1 cellular context compared by ENCODE assay signal in the genomic region with DNA sequence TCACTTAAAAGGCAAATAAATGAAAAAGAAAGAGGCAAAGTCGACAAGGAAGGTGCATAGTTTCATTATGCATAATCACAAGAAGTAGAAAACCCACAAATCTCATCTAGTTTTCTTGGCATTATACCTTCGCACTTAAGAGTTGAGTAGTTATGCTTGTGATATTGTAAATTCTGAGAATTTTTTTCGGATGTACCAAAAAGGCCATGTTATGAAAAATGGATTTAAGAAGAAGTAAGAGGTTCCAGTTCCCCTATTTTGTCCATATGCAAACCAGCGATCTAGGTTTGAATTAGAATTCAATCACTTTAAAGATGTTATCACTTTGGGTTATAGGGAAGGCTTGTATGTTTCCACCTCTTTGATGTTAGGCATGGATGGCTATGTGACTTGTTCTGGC.
TF ChIP-seq lines count a peak whose summit lies in the region.

No MANE protein-coding gene starts in this region.

TF ChIP-seq in GM12878, 131 proteins besides CTCF, POLR2A, EP300 and RAD21 (continued from another document and continues in another):
- TF ChIP-seq, protein P1, sequence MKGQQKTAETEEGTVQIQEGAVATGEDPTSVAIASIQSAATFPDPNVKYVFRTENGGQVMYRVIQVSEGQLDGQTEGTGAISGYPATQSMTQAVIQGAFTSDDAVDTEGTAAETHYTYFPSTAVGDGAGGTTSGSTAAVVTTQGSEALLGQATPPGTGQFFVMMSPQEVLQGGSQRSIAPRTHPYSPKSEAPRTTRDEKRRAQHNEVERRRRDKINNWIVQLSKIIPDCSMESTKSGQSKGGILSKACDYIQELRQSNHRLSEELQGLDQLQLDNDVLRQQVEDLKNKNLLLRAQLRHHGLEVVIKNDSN (IDR thresholded peaks at IDR 0.05; ENCODE audit: borderline replicate concordance, extremely low read length, insufficient read depth, low read depth, low read length): no peak
- TF ChIP-seq JUND (IDR thresholded peaks at IDR 0.05; ENCODE audit: low read depth, low read length): no peak
- TF ChIP-seq ZNF687 (IDR thresholded peaks at IDR 0.05): no peak
- no peak for TF ChIP-seq GATAD2B (conservative IDR thresholded peaks at IDR 0.05; ENCODE audit: low read depth)
- peak; percentile 88 for TF ChIP-seq RUNX3 (IDR thresholded peaks at IDR 0.05; ENCODE audit: low read length)
- no peak for TF ChIP-seq MYC (IDR thresholded peaks at IDR 0.05; ENCODE audit: insufficient read depth, insufficient read length, insufficient replicate concordance, low read length, severe bottlenecking)
- TF ChIP-seq NR2C2 (IDR thresholded peaks at IDR 0.05; ENCODE audit: borderline replicate concordance, control insufficient read depth, insufficient read length, low read depth): no peak
- TF ChIP-seq TARDBP (IDR thresholded peaks at IDR 0.05; ENCODE audit: borderline replicate concordance): no peak
- TF ChIP-seq MYB (IDR thresholded peaks at IDR 0.05; ENCODE audit: borderline replicate concordance, low read depth, low read length): no peak
- TF ChIP-seq RFX5 (IDR thresholded peaks at IDR 0.05; ENCODE audit: low read depth, low read length): no peak
- TF ChIP-seq BCL11A (IDR thresholded peaks at IDR 0.05; ENCODE audit: low read depth, low read length): no peak
- no peak for TF ChIP-seq SMAD1 (IDR thresholded peaks at IDR 0.05; ENCODE audit: low read depth, partially characterized antibody)
- TF ChIP-seq, protein P2, sequence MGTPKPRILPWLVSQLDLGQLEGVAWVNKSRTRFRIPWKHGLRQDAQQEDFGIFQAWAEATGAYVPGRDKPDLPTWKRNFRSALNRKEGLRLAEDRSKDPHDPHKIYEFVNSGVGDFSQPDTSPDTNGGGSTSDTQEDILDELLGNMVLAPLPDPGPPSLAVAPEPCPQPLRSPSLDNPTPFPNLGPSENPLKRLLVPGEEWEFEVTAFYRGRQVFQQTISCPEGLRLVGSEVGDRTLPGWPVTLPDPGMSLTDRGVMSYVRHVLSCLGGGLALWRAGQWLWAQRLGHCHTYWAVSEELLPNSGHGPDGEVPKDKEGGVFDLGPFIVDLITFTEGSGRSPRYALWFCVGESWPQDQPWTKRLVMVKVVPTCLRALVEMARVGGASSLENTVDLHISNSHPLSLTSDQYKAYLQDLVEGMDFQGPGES (IDR thresholded peaks at IDR 0.05): no peak
- TF ChIP-seq TCF12 (IDR thresholded peaks at IDR 0.05; ENCODE audit: low read depth, low read length): no peak
- TF ChIP-seq MEF2A (IDR thresholded peaks at IDR 0.05; ENCODE audit: insufficient read depth, low read depth, low read length): no peak
- TF ChIP-seq ZBTB40 (IDR thresholded peaks at IDR 0.05; ENCODE audit: borderline replicate concordance): no peak
- no peak for TF ChIP-seq E2F8 (IDR thresholded peaks at IDR 0.05; ENCODE audit: low read depth, partially characterized antibody)
- TF ChIP-seq RAD51 (IDR thresholded peaks at IDR 0.05): no peak
- TF ChIP-seq CUX1 (IDR thresholded peaks at IDR 0.05; ENCODE audit: insufficient replicate concordance, low read depth, low read length): no peak
- no peak for TF ChIP-seq RELB (IDR thresholded peaks at IDR 0.05; ENCODE audit: low read depth)
- TF ChIP-seq CEBPB (IDR thresholded peaks at IDR 0.05; ENCODE audit: borderline replicate concordance in 1 of 2, low read depth in 2 of 2, low read length in 2 of 2): no peak
- peak in 1 of 2 experiments; percentile 74; a peak in 1 of 4 replicates for TF ChIP-seq ETV6 (conservative IDR thresholded peaks at IDR 0.05 in 1 of 2, IDR thresholded peaks at IDR 0.05 in 1 of 2; ENCODE audit: borderline replicate concordance in 1 of 2, low read depth in 1 of 2)
- no peak for TF ChIP-seq PAX8 (IDR thresholded peaks at IDR 0.05)
- no peak for TF ChIP-seq YY1 (IDR thresholded peaks at IDR 0.05; ENCODE audit: low read depth, low read length)
- no peak for TF ChIP-seq BMI1 (IDR thresholded peaks at IDR 0.05; ENCODE audit: borderline replicate concordance)
- no peak for TF ChIP-seq POLR2AphosphoS2 (IDR thresholded peaks at IDR 0.05; ENCODE audit: low read depth, low read length)
- TF ChIP-seq, protein P3, sequence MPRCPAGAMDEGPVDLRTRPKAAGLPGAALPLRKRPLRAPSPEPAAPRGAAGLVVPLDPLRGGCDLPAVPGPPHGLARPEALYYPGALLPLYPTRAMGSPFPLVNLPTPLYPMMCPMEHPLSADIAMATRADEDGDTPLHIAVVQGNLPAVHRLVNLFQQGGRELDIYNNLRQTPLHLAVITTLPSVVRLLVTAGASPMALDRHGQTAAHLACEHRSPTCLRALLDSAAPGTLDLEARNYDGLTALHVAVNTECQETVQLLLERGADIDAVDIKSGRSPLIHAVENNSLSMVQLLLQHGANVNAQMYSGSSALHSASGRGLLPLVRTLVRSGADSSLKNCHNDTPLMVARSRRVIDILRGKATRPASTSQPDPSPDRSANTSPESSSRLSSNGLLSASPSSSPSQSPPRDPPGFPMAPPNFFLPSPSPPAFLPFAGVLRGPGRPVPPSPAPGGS (IDR thresholded peaks at IDR 0.05; ENCODE audit: borderline replicate concordance, insufficient read depth, low read depth, low read length, poor library complexity, severe bottlenecking): no peak
- no peak for TF ChIP-seq HDGF (IDR thresholded peaks at IDR 0.05)
- TF ChIP-seq ZNF217 (IDR thresholded peaks at IDR 0.05): no peak
- TF ChIP-seq, protein P4, sequence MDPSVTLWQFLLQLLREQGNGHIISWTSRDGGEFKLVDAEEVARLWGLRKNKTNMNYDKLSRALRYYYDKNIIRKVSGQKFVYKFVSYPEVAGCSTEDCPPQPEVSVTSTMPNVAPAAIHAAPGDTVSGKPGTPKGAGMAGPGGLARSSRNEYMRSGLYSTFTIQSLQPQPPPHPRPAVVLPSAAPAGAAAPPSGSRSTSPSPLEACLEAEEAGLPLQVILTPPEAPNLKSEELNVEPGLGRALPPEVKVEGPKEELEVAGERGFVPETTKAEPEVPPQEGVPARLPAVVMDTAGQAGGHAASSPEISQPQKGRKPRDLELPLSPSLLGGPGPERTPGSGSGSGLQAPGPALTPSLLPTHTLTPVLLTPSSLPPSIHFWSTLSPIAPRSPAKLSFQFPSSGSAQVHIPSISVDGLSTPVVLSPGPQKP (IDR thresholded peaks at IDR 0.05; ENCODE audit: low read depth, low read length): no peak
- no peak for TF ChIP-seq YBX1 (IDR thresholded peaks at IDR 0.05)
